ENCODE assay signal across 2 cellular contexts in genomic region chr5:41610402-41610801, GRCh38.
TF ChIP-seq lines count a peak whose summit lies in the region.

No MANE protein-coding gene starts in this region.

TF ChIP-seq in HepG2, 621 proteins besides CTCF, POLR2A, EP300 and RAD21 (continued from another document):
- TF ChIP-seq RARG (CRISPR knock-in tag; IDR thresholded peaks at IDR 0.05; ENCODE audit: low read depth) (no peak), GMEB1 (CRISPR knock-in tag; IDR thresholded peaks at IDR 0.05; ENCODE audit: borderline replicate concordance) (no peak), KLF16 (CRISPR knock-in tag; IDR thresholded peaks at IDR 0.05) (no peak), MATR3 (CRISPR knock-in tag; IDR thresholded peaks at IDR 0.05) (no peak), ZNF34 (CRISPR knock-in tag; IDR thresholded peaks at IDR 0.05; ENCODE audit: borderline replicate concordance) (no peak), CREB3 (CRISPR knock-in tag; IDR thresholded peaks at IDR 0.05) (no peak), ZSCAN25 (CRISPR knock-in tag; IDR thresholded peaks at IDR 0.05) (no peak), NFE2L2 (IDR thresholded peaks at IDR 0.05; ENCODE audit: low read length) (no peak), ZNF235 (CRISPR knock-in tag; IDR thresholded peaks at IDR 0.05; ENCODE audit: borderline replicate concordance) (no peak), HNF4A (CRISPR knock-in tag; IDR thresholded peaks at IDR 0.05) (peak; percentile 44; the same call in 1 of the 2 replicates), ISL2 (CRISPR knock-in tag; IDR thresholded peaks at IDR 0.05) (no peak), GTF3A (CRISPR knock-in tag; conservative IDR thresholded peaks at IDR 0.05) (no peak), HNRNPL (IDR thresholded peaks at IDR 0.05; ENCODE audit: low read depth, low read length) (no peak), ZNF121 (CRISPR knock-in tag; IDR thresholded peaks at IDR 0.05) (no peak), MAFF (IDR thresholded peaks at IDR 0.05; ENCODE audit: low read depth, low read length) (0 out of 2 replicates have a peak, but pooled peaks have one; percentile 18), HNF4G (IDR thresholded peaks at IDR 0.05; ENCODE audit: borderline replicate concordance, low read depth, low read length) (0 out of 2 replicates have a peak, but pooled peaks have one; percentile 22), HNF4G (CRISPR knock-in tag; IDR thresholded peaks at IDR 0.05; ENCODE audit: borderline replicate concordance, low read depth) (no peak), MAFK (conservative IDR thresholded peaks at IDR 0.05 in 1 of 2, IDR thresholded peaks at IDR 0.05 in 1 of 2; ENCODE audit: low read length in 2 of 2) (peak in 1 of 2 experiments; percentile 56; a peak in 1 of 4 replicates), IRF1 (CRISPR knock-in tag; IDR thresholded peaks at IDR 0.05; ENCODE audit: low read depth) (no peak), ZFYVE20 (CRISPR knock-in tag; IDR thresholded peaks at IDR 0.05; ENCODE audit: borderline replicate concordance, low read depth) (no peak)

TF ChIP-seq in neural cell, 6 proteins besides CTCF, POLR2A, EP300 and RAD21 (continued from another document):
- TF ChIP-seq REST (IDR thresholded peaks at IDR 0.05; ENCODE audit: borderline replicate concordance), result peak; percentile 42
TF ChIP-seq in neural cell: peak in this region for 2.
